In genomic region chr3:187811580-187812250, GRCh38 we compare ENCODE assay signal across 11 cellular contexts.
DNase-seq lines count a peak whose midpoint lies in the region; ATAC-seq and TF ChIP-seq lines count a peak whose summit lies in the region.
"Had no signal": no experiment of that assay in that cellular context is flagged by ENCODE, and none has a peak within 500 bp of the region (broad histone marks: within the 10 kb centered on the region; RNA-seq: fewer than 3 reads in every experiment).

No MANE protein-coding gene starts in this region.

- H3K9ac ChIP-seq in GM23248 = no peak overlapping the region

- in situ Hi-C loops in GM23248 (cut with MboI) = no loop called here

- WGBS in GM23248 (ENCODE audit: low coverage in 1 of 2, low lambda C conversion rate in 2 of 2, missing lambda C conversion rate in 2 of 2), 2 experiments = 62 to 65% methylated on average over 4 of the region's 4 CpGs

- H3K79me2 ChIP-seq in GM23248 (ENCODE audit: insufficient read depth) = no peaks in the 10 kb centered on the region

- no peaks in the 10 kb centered on the region for H3K36me3 ChIP-seq in GM23248 (ENCODE audit: low read depth)
- H3K36me3 ChIP-seq: ascending aorta, WERI-Rb-1 had no signal

- TF ChIP-seq CTCF in fibroblast of the aortic adventitia (IDR thresholded peaks at IDR 0.05; ENCODE audit: insufficient read depth, low read length) = no peak

- no peaks in the 10 kb centered on the region for H4K20me1 ChIP-seq in GM23248 (ENCODE audit: insufficient read depth)

- peak; percentile 87 for DNase-seq in GM23248
- peak; percentile 17 for DNase-seq in T1000 (lab: John Stamatoyannopoulos, UW)
- peak; percentile 83 for DNase-seq in fibroblast of the aortic adventitia (ENCODE audit: low read depth)
- DNase-seq in stromal cell of bone marrow (ENCODE audit: low read depth) = peak; percentile 67
- DNase-seq in left colon = no peak
- DNase-seq: NCI-H2171 treated with DMSO at 0.1 percent for 48 hours, occipital lobe, WERI-Rb-1 had no signal

- H3K4me3 ChIP-seq in GM23248 (no peak overlapping the region), fibroblast of the aortic adventitia (ENCODE audit: low read depth, low read length) (no peak overlapping the region)
- H3K4me3 ChIP-seq: ascending aorta had no signal

- ATAC-seq in HG03108 (IDR thresholded peaks at IDR 0.05; ENCODE audit: unreplicated experiment) (no peak), left colon (no peak), GM18867 (IDR thresholded peaks at IDR 0.05; ENCODE audit: unreplicated experiment) (no peak)

- H3K9me2 ChIP-seq in GM23248 (ENCODE audit: insufficient read depth) = no peaks in the 10 kb centered on the region

- peaks cover 9% of the 10 kb centered on the region for H3F3A ChIP-seq in GM23248 (ENCODE audit: insufficient read depth)

- no peak overlapping the region for H3K4me2 ChIP-seq in GM23248 (ENCODE audit: unreplicated experiment)

- H3K4me1 ChIP-seq in GM23248 (ENCODE audit: insufficient read depth) = peaks cover 18% of the 10 kb centered on the region

- no peak overlapping the region for H2AFZ ChIP-seq in GM23248

- intact Hi-C loops in left colon (cut with DNase I, micrococcal nuclease) = no loop called here

- no peak overlapping the region for H3K27ac ChIP-seq in GM23248
- H3K27ac ChIP-seq: ascending aorta, WERI-Rb-1 had no signal

- no peaks in the 10 kb centered on the region for H3K27me3 ChIP-seq in GM23248 (replicated peaks; ENCODE audit: insufficient read depth)
- H3K27me3 ChIP-seq: ascending aorta had no signal

- H3K9me3 ChIP-seq in GM23248 (ENCODE audit: low read depth) = no peaks in the 10 kb centered on the region
- H3K9me3 ChIP-seq: ascending aorta had no signal

Comparison
In these comparisons a context has a peak if more than half of its experiments do, and no peak if none do; other contexts are left out.
1. DNase-seq: peak in GM23248 (single experiment), T1000 (single experiment), fibroblast of the aortic adventitia (single experiment) and stromal cell of bone marrow (single experiment); none in left colon (0 of 2).